1 cellular context compared by ENCODE assay signal in genomic region chr19:14452303-14452702, GRCh38. TPM values are rescaled to one million over a fixed set of nuclear protein-coding genes. Genes with fewer than 3 reads are reported as not detected.
"Had no signal": no experiment of that assay in that cellular context is flagged by ENCODE, and none has a peak within 500 bp of the region (broad histone marks: within the 10 kb centered on the region; RNA-seq: fewer than 3 reads in every experiment).

No MANE protein-coding gene starts in this region.

RNA-seq across cellular contexts. Expression of gene PTGER1, which starts 22.9 kb away (rescaled TPM):
- total RNA-seq: GM12878 had no signal
- polyA plus RNA-seq: GM12878 had no signal
